ENCODE assay signal across 9 cellular contexts in the genomic region with DNA sequence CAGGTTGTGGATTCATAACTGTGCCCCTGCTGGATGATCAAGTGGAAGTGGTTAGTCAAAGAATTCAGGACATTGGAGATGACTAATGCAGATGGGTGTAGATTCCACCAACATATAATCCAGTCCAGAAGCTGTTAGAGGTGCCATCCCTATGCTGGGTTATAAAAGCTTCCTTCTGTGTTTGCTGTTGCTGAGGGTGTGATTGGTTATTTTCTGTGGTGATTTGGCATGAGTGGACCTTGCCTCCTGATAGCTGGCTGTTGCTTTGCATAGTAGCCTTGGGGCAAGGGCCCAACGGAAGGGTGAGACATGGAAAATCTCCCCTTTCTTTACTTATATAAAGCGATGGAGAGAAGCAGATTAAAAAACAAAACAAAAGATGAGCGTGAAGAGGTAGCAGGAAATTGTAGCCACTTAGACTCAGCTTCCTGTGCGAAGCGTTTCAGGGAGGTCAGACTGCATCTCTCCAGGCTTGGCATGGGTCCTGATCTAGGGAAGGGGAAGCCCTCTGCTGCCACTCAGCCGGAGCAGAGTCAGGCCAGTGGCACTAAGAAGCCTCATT.
DNase-seq lines count a peak whose midpoint lies in the region; ATAC-seq, FAIRE-seq and TF ChIP-seq lines count a peak whose summit lies in the region.
"Had no signal": no experiment of that assay in that cellular context is flagged by ENCODE, and none has a peak within 500 bp of the region (broad histone marks: within the 10 kb centered on the region; RNA-seq: fewer than 3 reads in every experiment).

No MANE protein-coding gene starts in this region.

- peaks cover 3% of the 10 kb centered on the region for H3K36me3 Mint-ChIP-seq in WTC11
- no peaks in the 10 kb centered on the region for H3K36me3 Mint-ChIP-seq in activated naive CD4-positive, alpha-beta T cell treated with anti-CD3 and anti-CD28 coated beads, Interleukin-2, amount 10 ng/mL, durations not matched to agents 7 days and 5 days

- peak overlapping the region in 1 of 2 donors; percentile 24 for H3K27ac ChIP-seq in small intestine (ENCODE audit: low read depth in 1 of 2, low read length in 1 of 2)
- no peak overlapping the region for H3K27ac ChIP-seq in sigmoid colon

- FAIRE-seq in small intestine (lab: Jason Lieb, UNC) = no peak

- no peaks in the 10 kb centered on the region for H3K27me3 ChIP-seq in small intestine (ENCODE audit: control insufficient read depth in 2 of 2, insufficient read depth in 2 of 2, low read length in 2 of 2)
- no peaks in the 10 kb centered on the region for H3K27me3 ChIP-seq in sigmoid colon

- 0 out of 2 replicates have a peak, but pooled peaks have one; percentile 38 for ATAC-seq in WTC11

- H3K9me3 Mint-ChIP-seq in WTC11 = no peaks in the 10 kb centered on the region
- H3K9me3 Mint-ChIP-seq in activated naive CD4-positive, alpha-beta T cell treated with anti-CD3 and anti-CD28 coated beads, Interleukin-2, amount 10 ng/mL, durations not matched to agents 7 days and 5 days = no peaks in the 10 kb centered on the region
- H3K9me3 Mint-ChIP-seq: activated B cell treated with CpG ODN at 0.5 μM for 24 hours, brain had no signal

- H3K4me3 ChIP-seq in small intestine (ENCODE audit: low read depth in 1 of 2, low read length in 2 of 2) (no peak overlapping the region), sigmoid colon (no peak overlapping the region)

- POLR2A ChIA-PET in WTC11 (lab: Charles Lee) = no interaction called here

- 22 to 60% (median 30%) methylated on average over 6 of the region's 6 CpGs for WGBS in small intestine, 3 donors
- WGBS in sigmoid colon, 2 donors = 12 to 67% methylated on average over 6 of the region's 6 CpGs

- peaks cover 2 to 14% of the 10 kb centered on the region in 2 donors for H3K4me1 ChIP-seq in small intestine (ENCODE audit: control insufficient read depth in 2 of 2, insufficient read depth in 1 of 2, low read depth in 1 of 2, low read length in 1 of 2)
- peaks cover 0 to 15% (median 7%) of the 10 kb centered on the region in 4 donors for H3K4me1 ChIP-seq in sigmoid colon

- TF ChIP-seq CTCF in WTC11 (IDR thresholded peaks at IDR 0.05) (no peak), sigmoid colon (IDR thresholded peaks at IDR 0.05) (no peak)

- H3K4me3 Mint-ChIP-seq in WTC11 = no peak overlapping the region
- no peak overlapping the region for H3K4me3 Mint-ChIP-seq in activated naive CD4-positive, alpha-beta T cell treated with anti-CD3 and anti-CD28 coated beads, Interleukin-2, amount 10 ng/mL, durations not matched to agents 7 days and 5 days
- H3K4me3 Mint-ChIP-seq: activated B cell treated with CpG ODN at 0.5 μM for 24 hours, brain had no signal

- no peak overlapping the region; the same call in 1 of the 2 replicates for H3K27ac Mint-ChIP-seq in WTC11
- H3K27ac Mint-ChIP-seq in activated naive CD4-positive, alpha-beta T cell treated with anti-CD3 and anti-CD28 coated beads, Interleukin-2, amount 10 ng/mL, durations not matched to agents 7 days and 5 days = no peak overlapping the region
- H3K27ac Mint-ChIP-seq: activated B cell treated with CpG ODN at 0.5 μM for 24 hours had no signal

- H3K9me3 ChIP-seq in small intestine (ENCODE audit: control insufficient read depth, low read depth) (no peaks in the 10 kb centered on the region), sigmoid colon (no peaks in the 10 kb centered on the region)

- TF ChIP-seq POLR2A in sigmoid colon (IDR thresholded peaks at IDR 0.05) = no peak

- H3K4me1 Mint-ChIP-seq in WTC11 = peaks cover 39% of the 10 kb centered on the region
- H3K4me1 Mint-ChIP-seq in activated naive CD4-positive, alpha-beta T cell treated with anti-CD3 and anti-CD28 coated beads, Interleukin-2, amount 10 ng/mL, durations not matched to agents 7 days and 5 days = no peaks in the 10 kb centered on the region
- H3K4me1 Mint-ChIP-seq: activated B cell treated with CpG ODN at 0.5 μM for 24 hours had no signal

- no peaks in the 10 kb centered on the region for H3K27me3 Mint-ChIP-seq in WTC11 (ENCODE audit: low read depth)
- peaks cover 3% of the 10 kb centered on the region for H3K27me3 Mint-ChIP-seq in activated naive CD4-positive, alpha-beta T cell treated with anti-CD3 and anti-CD28 coated beads, Interleukin-2, amount 10 ng/mL, durations not matched to agents 7 days and 5 days
- H3K27me3 Mint-ChIP-seq: activated B cell treated with CpG ODN at 0.5 μM for 24 hours, brain had no signal

- TF ChIP-seq EP300 in sigmoid colon (IDR thresholded peaks at IDR 0.05) = no peak

- DNase-seq in HPDE6-E6E7 (ENCODE audit: extremely low spot score) (peak; percentile 40), WTC11 (ENCODE audit: low spot score) (no peak), head of caudate nucleus (peak in 41 of 42 donors; percentile 14 to 87 (median 62)), small intestine (peak; percentile 86), sigmoid colon (no peak)
- DNase-seq in activated naive CD4-positive, alpha-beta T cell treated with anti-CD3 and anti-CD28 coated beads, Interleukin-2, amount 10 ng/mL, durations not matched to agents 7 days and 5 days = no peak
- no peak for DNase-seq in activated naive CD4-positive, alpha-beta T cell treated with Interleukin-2 at 50 U/mL for 16 hours
- DNase-seq: activated B cell treated with CpG ODN at 0.5 μM for 24 hours had no signal

- CTCF ChIA-PET in WTC11 (lab: Charles Lee) = no interaction called here
- CTCF ChIA-PET in activated naive CD4-positive, alpha-beta T cell treated with anti-CD3 and anti-CD28 coated beads, Interleukin-2, amount 10 ng/mL, durations not matched to agents 7 days and 5 days (lab: Charles Lee) = interaction anchor here (0.9 kb wide), 1 partner anchor 111 kb away, joined by 4 read pairs; no protein-coding TSS in a partner anchor

- intact Hi-C loops in head of caudate nucleus (cut with DNase I) = no loop called here
- intact Hi-C loops in sigmoid colon (cut with DNase I) = no loop called here

- no peaks in the 10 kb centered on the region for H3K36me3 ChIP-seq in small intestine (ENCODE audit: control insufficient read depth in 2 of 2, insufficient read depth in 2 of 2, low read length in 2 of 2)
- H3K36me3 ChIP-seq in sigmoid colon = no peaks in the 10 kb centered on the region

TF ChIP-seq in WTC11, 78 proteins besides CTCF, POLR2A, EP300 and RAD21 (continues in another document):
- TF ChIP-seq, protein P1, sequence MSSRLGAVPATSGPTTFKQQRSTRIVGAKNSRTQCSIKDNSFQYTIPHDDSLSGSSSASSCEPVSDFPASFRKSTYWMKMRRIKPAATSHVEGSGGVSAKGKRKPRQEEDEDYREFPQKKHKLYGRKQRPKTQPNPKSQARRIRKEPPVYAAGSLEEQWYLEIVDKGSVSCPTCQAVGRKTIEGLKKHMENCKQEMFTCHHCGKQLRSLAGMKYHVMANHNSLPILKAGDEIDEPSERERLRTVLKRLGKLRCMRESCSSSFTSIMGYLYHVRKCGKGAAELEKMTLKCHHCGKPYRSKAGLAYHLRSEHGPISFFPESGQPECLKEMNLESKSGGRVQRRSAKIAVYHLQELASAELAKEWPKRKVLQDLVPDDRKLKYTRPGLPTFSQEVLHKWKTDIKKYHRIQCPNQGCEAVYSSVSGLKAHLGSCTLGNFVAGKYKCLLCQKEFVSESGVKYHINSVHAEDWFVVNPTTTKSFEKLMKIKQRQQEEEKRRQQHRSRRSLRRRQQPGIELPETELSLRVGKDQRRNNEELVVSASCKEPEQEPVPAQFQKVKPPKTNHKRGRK (CRISPR knock-in tag; IDR thresholded peaks at IDR 0.05; ENCODE audit: borderline replicate concordance) = no peak
- TF ChIP-seq, protein P2, sequence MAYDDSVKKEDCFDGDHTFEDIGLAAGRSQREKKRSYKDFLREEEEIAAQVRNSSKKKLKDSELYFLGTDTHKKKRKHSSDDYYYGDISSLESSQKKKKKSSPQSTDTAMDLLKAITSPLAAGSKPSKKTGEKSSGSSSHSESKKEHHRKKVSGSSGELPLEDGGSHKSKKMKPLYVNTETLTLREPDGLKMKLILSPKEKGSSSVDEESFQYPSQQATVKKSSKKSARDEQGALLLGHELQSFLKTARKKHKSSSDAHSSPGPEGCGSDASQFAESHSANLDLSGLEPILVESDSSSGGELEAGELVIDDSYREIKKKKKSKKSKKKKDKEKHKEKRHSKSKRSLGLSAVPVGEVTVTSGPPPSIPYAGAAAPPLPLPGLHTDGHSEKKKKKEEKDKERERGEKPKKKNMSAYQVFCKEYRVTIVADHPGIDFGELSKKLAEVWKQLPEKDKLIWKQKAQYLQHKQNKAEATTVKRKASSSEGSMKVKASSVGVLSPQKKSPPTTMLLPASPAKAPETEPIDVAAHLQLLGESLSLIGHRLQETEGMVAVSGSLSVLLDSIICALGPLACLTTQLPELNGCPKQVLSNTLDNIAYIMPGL (CRISPR knock-in tag; IDR thresholded peaks at IDR 0.05) = no peak
- TF ChIP-seq ZNF138 (CRISPR knock-in tag; conservative IDR thresholded peaks at IDR 0.05) (no peak), ZNF416 (CRISPR knock-in tag; IDR thresholded peaks at IDR 0.05) (no peak), GABPB1 (CRISPR knock-in tag; IDR thresholded peaks at IDR 0.05) (no peak)
- TF ChIP-seq, protein P3, sequence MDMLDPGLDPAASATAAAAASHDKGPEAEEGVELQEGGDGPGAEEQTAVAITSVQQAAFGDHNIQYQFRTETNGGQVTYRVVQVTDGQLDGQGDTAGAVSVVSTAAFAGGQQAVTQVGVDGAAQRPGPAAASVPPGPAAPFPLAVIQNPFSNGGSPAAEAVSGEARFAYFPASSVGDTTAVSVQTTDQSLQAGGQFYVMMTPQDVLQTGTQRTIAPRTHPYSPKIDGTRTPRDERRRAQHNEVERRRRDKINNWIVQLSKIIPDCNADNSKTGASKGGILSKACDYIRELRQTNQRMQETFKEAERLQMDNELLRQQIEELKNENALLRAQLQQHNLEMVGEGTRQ (CRISPR knock-in tag; IDR thresholded peaks at IDR 0.05) = no peak
- TF ChIP-seq, protein P4, sequence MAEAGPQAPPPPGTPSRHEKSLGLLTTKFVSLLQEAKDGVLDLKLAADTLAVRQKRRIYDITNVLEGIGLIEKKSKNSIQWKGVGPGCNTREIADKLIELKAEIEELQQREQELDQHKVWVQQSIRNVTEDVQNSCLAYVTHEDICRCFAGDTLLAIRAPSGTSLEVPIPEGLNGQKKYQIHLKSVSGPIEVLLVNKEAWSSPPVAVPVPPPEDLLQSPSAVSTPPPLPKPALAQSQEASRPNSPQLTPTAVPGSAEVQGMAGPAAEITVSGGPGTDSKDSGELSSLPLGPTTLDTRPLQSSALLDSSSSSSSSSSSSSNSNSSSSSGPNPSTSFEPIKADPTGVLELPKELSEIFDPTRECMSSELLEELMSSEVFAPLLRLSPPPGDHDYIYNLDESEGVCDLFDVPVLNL (CRISPR knock-in tag; IDR thresholded peaks at IDR 0.05; ENCODE audit: borderline replicate concordance, low read depth) = no peak

Comparison
In these comparisons a context has a peak if more than half of its experiments do, and no peak if none do; other contexts are left out.
1. DNase-seq: peak in HPDE6-E6E7 (single experiment), head of caudate nucleus (41 of 42) and small intestine (single experiment); none in WTC11 (single experiment), activated naive CD4-positive, alpha-beta T cell treated with anti-CD3 and anti-CD28 coated beads, Interleukin-2, amount 10 ng/mL, durations not matched to agents 7 days and 5 days (single experiment), sigmoid colon (single experiment) and activated naive CD4-positive, alpha-beta T cell treated with Interleukin-2 at 50 U/mL for 16 hours (single experiment).